In the genomic region with DNA sequence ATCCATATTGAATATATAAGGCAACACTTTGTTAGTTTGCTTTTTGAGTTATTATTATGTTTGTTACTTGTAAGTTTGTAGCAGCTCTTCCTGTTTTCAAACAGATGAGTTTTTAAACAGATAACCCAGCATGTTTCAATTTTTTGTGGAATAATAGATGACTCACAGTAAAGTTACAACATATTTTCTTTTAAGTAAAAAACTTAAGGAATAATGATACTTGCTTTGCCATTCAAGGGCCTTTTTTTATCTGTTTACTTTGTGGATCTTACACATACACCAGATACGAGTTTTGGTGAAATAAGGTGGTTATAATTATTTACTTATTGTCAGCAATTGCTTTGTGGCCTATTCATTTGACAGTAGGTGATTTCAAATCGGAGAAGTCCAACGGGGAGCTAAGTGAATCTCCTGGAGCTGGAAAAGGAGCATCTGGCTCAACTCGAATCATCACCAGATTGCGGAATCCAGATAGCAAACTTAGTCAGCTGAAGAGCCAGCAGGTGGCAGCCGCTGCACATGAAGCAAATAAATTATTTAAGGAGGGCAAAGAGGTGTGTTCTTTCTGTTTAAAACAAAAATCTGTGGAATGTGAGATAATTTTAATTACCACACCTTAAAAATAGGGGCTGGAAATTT, we compare ENCODE assay signal across 10 cellular contexts.
A peak's percentile ranks its signal among the peaks of the same experiment; 100 is the strongest.
DNase-seq lines count a peak whose midpoint lies in the region; ATAC-seq and TF ChIP-seq lines count a peak whose summit lies in the region.
"Had no signal": no experiment of that assay in that cellular context is flagged by ENCODE, and none has a peak within 500 bp of the region (broad histone marks: within the 10 kb centered on the region; RNA-seq: fewer than 3 reads in every experiment).

No MANE protein-coding gene starts in this region.

- H3K9ac ChIP-seq in SK-N-SH: no peak overlapping the region

- CTCF ChIA-PET in SK-N-SH (lab: Yijun Ruan, JAX): interaction anchor here (0.6 to 3.6 kb wide), 34 partner anchors 9 to 868 kb away, joined by 3 to 31 read pairs (median 4); a partner anchor contains a TSS
- CTCF ChIA-PET in activated CD8-positive, alpha-beta memory T cell treated with anti-CD3 and anti-CD28 coated beads, Interleukin-2, amount 10 ng/mL, durations not matched to agents 7 days and 5 days (lab: Charles Lee): no interaction called here
- CTCF ChIA-PET in activated naive CD4-positive, alpha-beta T cell treated with anti-CD3 and anti-CD28 coated beads for 36 hours (lab: Charles Lee): interaction anchor here (0.6 to 0.7 kb wide), 3 partner anchors 92 to 430 kb away, joined by 3 to 8 read pairs (median 5); no protein-coding TSS in a partner anchor

- H3K4me2 ChIP-seq in SK-N-SH: peak overlapping the region; percentile 1; the same call in 1 of the 2 replicates

- POLR2A ChIA-PET in SK-N-SH (lab: Yijun Ruan, JAX): interaction anchor here (0.7 to 1.5 kb wide), 2 partner anchors 35 to 66 kb away, joined by 5 to 10 read pairs; a partner anchor contains a TSS

- no peak for TF ChIP-seq EP300 in SK-N-SH (IDR thresholded peaks at IDR 0.05; ENCODE audit: borderline replicate concordance in 1 of 2, low read depth in 1 of 2, low read length in 1 of 2)

- TF ChIP-seq RAD21 in SK-N-SH (IDR thresholded peaks at IDR 0.05; ENCODE audit: low read length): peak; percentile 67

- peaks cover 15% of the 10 kb centered on the region for H3F3A ChIP-seq in SK-N-SH (replicated peaks; ENCODE audit: insufficient read depth)

- H3K4me1 ChIP-seq in left ventricle myocardium inferior (peaks cover 8% of the 10 kb centered on the region), right atrium auricular region (no peaks in the 10 kb centered on the region), SK-N-SH (ENCODE audit: control insufficient read depth in 1 of 2, insufficient read depth in 2 of 2, low read depth in 1 of 2, low read length in 1 of 2) (peaks cover 7 to 13% of the 10 kb centered on the region in 2 experiments; a peak in 3 of 4 replicates)
- H3K4me1 ChIP-seq: HAP-1 had no signal

- H3K79me2 ChIP-seq in SK-N-SH (ENCODE audit: insufficient read depth): peaks cover 5% of the 10 kb centered on the region; the same call in 1 of the 2 replicates

- H3K4me3 ChIP-seq in left ventricle myocardium inferior: no peak overlapping the region
- no peak overlapping the region for H3K4me3 ChIP-seq in right atrium auricular region
- no peak overlapping the region for H3K4me3 ChIP-seq in SK-N-SH (ENCODE audit: low read depth in 2 of 2, low read length in 1 of 2)
- H3K4me3 ChIP-seq: HAP-1 had no signal

- TF ChIP-seq CTCF in left ventricle myocardium inferior (IDR thresholded peaks at IDR 0.05; ENCODE audit: borderline replicate concordance): peak; percentile 45
- peak in 1 of 2 donors; percentile 44 for TF ChIP-seq CTCF in right atrium auricular region (IDR thresholded peaks at IDR 0.05)
- peak; percentile 70 for TF ChIP-seq CTCF in SK-N-SH (IDR thresholded peaks at IDR 0.05)

- no peak overlapping the region for H2AFZ ChIP-seq in SK-N-SH (ENCODE audit: low read depth)

- H3K9me3 Mint-ChIP-seq in activated CD8-positive, alpha-beta memory T cell treated with anti-CD3 and anti-CD28 coated beads, Interleukin-2, amount 10 ng/mL, durations not matched to agents 7 days and 5 days (ENCODE audit: low read depth): no peaks in the 10 kb centered on the region
- H3K9me3 Mint-ChIP-seq in activated naive CD4-positive, alpha-beta T cell treated with anti-CD3 and anti-CD28 coated beads for 36 hours: no peaks in the 10 kb centered on the region

- H3K36me3 ChIP-seq in left ventricle myocardium inferior: peaks cover 74% of the 10 kb centered on the region
- peaks cover 53% of the 10 kb centered on the region for H3K36me3 ChIP-seq in right atrium auricular region
- peaks cover 57% of the 10 kb centered on the region in 2 experiments for H3K36me3 ChIP-seq in SK-N-SH (replicated peaks in 1 of 2; ENCODE audit: control insufficient read depth in 1 of 2, insufficient read depth in 2 of 2, low read length in 1 of 2)

- no peaks in the 10 kb centered on the region for H3K27me3 Mint-ChIP-seq in activated CD8-positive, alpha-beta memory T cell treated with anti-CD3 and anti-CD28 coated beads, Interleukin-2, amount 10 ng/mL, durations not matched to agents 7 days and 5 days
- no peaks in the 10 kb centered on the region for H3K27me3 Mint-ChIP-seq in activated naive CD4-positive, alpha-beta T cell treated with anti-CD3 and anti-CD28 coated beads for 36 hours (ENCODE audit: low read depth)

- H3K27ac Mint-ChIP-seq in activated CD8-positive, alpha-beta memory T cell treated with anti-CD3 and anti-CD28 coated beads, Interleukin-2, amount 10 ng/mL, durations not matched to agents 7 days and 5 days: no peak overlapping the region
- no peak overlapping the region for H3K27ac Mint-ChIP-seq in activated naive CD4-positive, alpha-beta T cell treated with anti-CD3 and anti-CD28 coated beads for 36 hours

- WGBS in SK-N-SH (ENCODE audit: low lambda C conversion rate): 30% methylated on average over 6 of the region's 6 CpGs

- H3K27me3 ChIP-seq in left ventricle myocardium inferior (ENCODE audit: low read depth): no peaks in the 10 kb centered on the region
- H3K27me3 ChIP-seq in right atrium auricular region: no peaks in the 10 kb centered on the region
- H3K27me3 ChIP-seq in SK-N-SH (ENCODE audit: insufficient read depth): no peaks in the 10 kb centered on the region

- H3K4me3 Mint-ChIP-seq in activated CD8-positive, alpha-beta memory T cell treated with anti-CD3 and anti-CD28 coated beads, Interleukin-2, amount 10 ng/mL, durations not matched to agents 7 days and 5 days: no peak overlapping the region
- no peak overlapping the region for H3K4me3 Mint-ChIP-seq in activated naive CD4-positive, alpha-beta T cell treated with anti-CD3 and anti-CD28 coated beads for 36 hours

- peaks cover 31% of the 10 kb centered on the region for H3K36me3 Mint-ChIP-seq in activated CD8-positive, alpha-beta memory T cell treated with anti-CD3 and anti-CD28 coated beads, Interleukin-2, amount 10 ng/mL, durations not matched to agents 7 days and 5 days
- peaks cover 9% of the 10 kb centered on the region for H3K36me3 Mint-ChIP-seq in activated naive CD4-positive, alpha-beta T cell treated with anti-CD3 and anti-CD28 coated beads for 36 hours (ENCODE audit: low read depth)

- DNase-seq in left ventricle myocardium inferior (no peak), right atrium auricular region (ENCODE audit: low spot score) (no peak), SK-N-SH (peak; percentile 67), head of caudate nucleus (peak in 37 of 42 donors; percentile 12 to 71 (median 43)), GDM1 (lab: John Stamatoyannopoulos, UW) (no peak)
- DNase-seq in activated CD8-positive, alpha-beta memory T cell treated with anti-CD3 and anti-CD28 coated beads, Interleukin-2, amount 10 ng/mL, durations not matched to agents 7 days and 5 days: no peak
- DNase-seq in activated naive CD4-positive, alpha-beta T cell treated with anti-CD3 and anti-CD28 coated beads for 36 hours: no peak
- DNase-seq: DND-41 had no signal

- H4K20me1 ChIP-seq in SK-N-SH (ENCODE audit: insufficient read depth): 0 out of 2 replicates have a peak, but pooled peaks cover 5% of the 10 kb centered on the region

- peaks cover 8% of the 10 kb centered on the region for H3K4me1 Mint-ChIP-seq in activated CD8-positive, alpha-beta memory T cell treated with anti-CD3 and anti-CD28 coated beads, Interleukin-2, amount 10 ng/mL, durations not matched to agents 7 days and 5 days
- H3K4me1 Mint-ChIP-seq in activated naive CD4-positive, alpha-beta T cell treated with anti-CD3 and anti-CD28 coated beads for 36 hours (ENCODE audit: low read depth): no peaks in the 10 kb centered on the region

- intact Hi-C loops in left ventricle myocardium inferior (cut with micrococcal nuclease) (no loop called here), head of caudate nucleus (cut with DNase I) (no loop called here)
- intact Hi-C loops in activated naive CD4-positive, alpha-beta T cell treated with anti-CD3 and anti-CD28 coated beads for 36 hours (cut with micrococcal nuclease): no loop called here

- no peak for ATAC-seq in activated CD8-positive, alpha-beta memory T cell treated with anti-CD3 and anti-CD28 coated beads, Interleukin-2, amount 10 ng/mL, durations not matched to agents 7 days and 5 days
- ATAC-seq in HG03175 (IDR thresholded peaks at IDR 0.05; ENCODE audit: unreplicated experiment): no peak

- H3K27ac ChIP-seq in left ventricle myocardium inferior (replicated peaks) (no peak overlapping the region), right atrium auricular region (no peak overlapping the region), SK-N-SH (ENCODE audit: low read depth in 2 of 2, low read length in 1 of 2) (peak overlapping the region; percentile 39 to 40)

- no peaks in the 10 kb centered on the region for H3K9me2 ChIP-seq in SK-N-SH

- H3K9me3 ChIP-seq in left ventricle myocardium inferior (replicated peaks) (no peaks in the 10 kb centered on the region), right atrium auricular region (no peaks in the 10 kb centered on the region), SK-N-SH (no peaks in the 10 kb centered on the region)
- H3K9me3 ChIP-seq: HAP-1 had no signal

TF ChIP-seq in SK-N-SH, 30 proteins besides CTCF, POLR2A, EP300 and RAD21 (continues in another document):
- TF ChIP-seq FOSL2 (IDR thresholded peaks at IDR 0.05; ENCODE audit: borderline replicate concordance, low read depth): 0 out of 2 replicates have a peak, but pooled peaks have one; percentile 2
- TF ChIP-seq, protein P1, sequence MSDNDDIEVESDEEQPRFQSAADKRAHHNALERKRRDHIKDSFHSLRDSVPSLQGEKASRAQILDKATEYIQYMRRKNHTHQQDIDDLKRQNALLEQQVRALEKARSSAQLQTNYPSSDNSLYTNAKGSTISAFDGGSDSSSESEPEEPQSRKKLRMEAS (IDR thresholded peaks at IDR 0.05; ENCODE audit: low read depth): no peak
- TF ChIP-seq RFX5 (IDR thresholded peaks at IDR 0.05; ENCODE audit: low read length): no peak
- no peak for TF ChIP-seq ELF1 (IDR thresholded peaks at IDR 0.05)
- TF ChIP-seq SIN3A (IDR thresholded peaks at IDR 0.05; ENCODE audit: borderline replicate concordance, low read depth, low read length): no peak
- TF ChIP-seq POLR2AphosphoS5 (IDR thresholded peaks at IDR 0.05; ENCODE audit: low read depth, low read length): no peak
- TF ChIP-seq, protein P2, sequence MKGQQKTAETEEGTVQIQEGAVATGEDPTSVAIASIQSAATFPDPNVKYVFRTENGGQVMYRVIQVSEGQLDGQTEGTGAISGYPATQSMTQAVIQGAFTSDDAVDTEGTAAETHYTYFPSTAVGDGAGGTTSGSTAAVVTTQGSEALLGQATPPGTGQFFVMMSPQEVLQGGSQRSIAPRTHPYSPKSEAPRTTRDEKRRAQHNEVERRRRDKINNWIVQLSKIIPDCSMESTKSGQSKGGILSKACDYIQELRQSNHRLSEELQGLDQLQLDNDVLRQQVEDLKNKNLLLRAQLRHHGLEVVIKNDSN (IDR thresholded peaks at IDR 0.05; ENCODE audit: borderline replicate concordance, low read depth): no peak
- 0 out of 2 replicates have a peak, but pooled peaks have one; percentile 3 for TF ChIP-seq JUND (IDR thresholded peaks at IDR 0.05)
- no peak for TF ChIP-seq NFIC (IDR thresholded peaks at IDR 0.05; ENCODE audit: borderline replicate concordance)
- TF ChIP-seq EZH2phosphoT487 (IDR thresholded peaks at IDR 0.05; ENCODE audit: borderline replicate concordance, low read depth): no peak
- peak; percentile 71 for TF ChIP-seq RCOR1 (IDR thresholded peaks at IDR 0.05; ENCODE audit: low read length)

Comparison
In these comparisons a context has a peak if more than half of its experiments do, and no peak if none do; other contexts are left out.
1. DNase-seq: peak in SK-N-SH (single experiment) and head of caudate nucleus (37 of 42); none in left ventricle myocardium inferior (single experiment), right atrium auricular region (single experiment), activated CD8-positive, alpha-beta memory T cell treated with anti-CD3 and anti-CD28 coated beads, Interleukin-2, amount 10 ng/mL, durations not matched to agents 7 days and 5 days (single experiment), activated naive CD4-positive, alpha-beta T cell treated with anti-CD3 and anti-CD28 coated beads for 36 hours (single experiment) and GDM1 (single experiment).
2. H3K27ac ChIP-seq: peak in SK-N-SH (2 of 2); none in left ventricle myocardium inferior (single experiment) and right atrium auricular region (0 of 2).